In the genomic region with DNA sequence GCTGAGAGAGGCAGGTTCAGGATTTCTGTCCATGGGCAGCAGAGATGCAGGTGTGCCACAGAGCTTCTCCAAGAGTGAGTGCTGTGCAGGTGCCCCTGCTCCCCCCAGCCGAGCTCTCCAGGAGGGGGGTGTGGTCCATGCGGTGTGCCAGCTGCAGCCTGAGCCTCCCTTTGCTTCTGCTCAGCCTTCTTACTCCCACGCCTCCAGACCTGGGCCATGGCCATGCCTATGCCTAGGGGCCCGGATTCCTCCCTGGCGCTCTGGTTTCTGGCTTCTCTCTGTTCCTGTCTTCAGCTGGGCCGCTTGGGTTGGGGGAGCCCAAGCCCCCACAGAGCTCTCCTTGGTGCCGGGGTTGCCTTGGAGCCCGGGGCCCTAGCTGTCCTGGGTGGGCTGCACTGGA, we compare ENCODE assay signal across 13 cellular contexts.
"Had no signal": no experiment of that assay in that cellular context is flagged by ENCODE, and none has a peak within 500 bp of the region (broad histone marks: within the 10 kb centered on the region; RNA-seq: fewer than 3 reads in every experiment).

No MANE protein-coding gene starts in this region.

- H3K27me3 ChIP-seq: adrenal gland had no signal

- H3K27ac ChIP-seq: adrenal gland, parathyroid adenoma, thoracic aorta, WERI-Rb-1 had no signal

- H3K36me3 ChIP-seq: adrenal gland, thoracic aorta had no signal

- H3K9me3 ChIP-seq: adrenal gland, thoracic aorta had no signal

- H3K4me1 ChIP-seq: adrenal gland, parathyroid adenoma had no signal

- DNase-seq: activated CD4-positive, alpha-beta T cell treated with anti-CD3 and anti-CD28 coated beads for 4 hours; activated CD8-positive, alpha-beta T cell treated with anti-CD3 and anti-CD28 coated beads for 36 hours; activated naive CD4-positive, alpha-beta T cell treated with anti-CD3 and anti-CD28 coated beads, Interleukin-2, amount 10 ng/mL, durations not matched to agents 7 days and 5 days; cortex of kidney; effector CD8-positive, alpha-beta T cell; foreskin melanocyte; kidney; stimulated activated CD4-positive, alpha-beta T cell treated with anti-CD3 and anti-CD28 coated beads, Interleukin-4, amount 100 ng/mL, for 4 hours; stimulated activated naive CD8-positive, alpha-beta T cell treated with anti-CD3 and anti-CD28 coated beads, Interleukin-15, amount 100 ng/mL, for 72 hours; WERI-Rb-1 had no signal

- H3K4me3 ChIP-seq: adrenal gland, thoracic aorta had no signal
